Comparison of ENCODE assay signal across 1 cellular context in genomic region chr4:61200195-61200990, GRCh38.
A peak's percentile ranks its signal among the peaks of the same experiment; 100 is the strongest.
TF ChIP-seq lines count a peak whose summit lies in the region.

Gene ADGRL3 (plus strand): TSS chr4:61200326.

TF ChIP-seq in HEK293, 187 proteins besides CTCF, POLR2A, EP300 and RAD21 (continued from another document):
- peak; percentile 90 for TF ChIP-seq ZBTB26 (tag by site-specific recombination; optimal IDR thresholded peaks at IDR 0.05)
- no peak for TF ChIP-seq SP7 (tag by site-specific recombination; IDR thresholded peaks at IDR 0.05)
- no peak for TF ChIP-seq ZNF510 (tag by site-specific recombination; IDR thresholded peaks at IDR 0.05; ENCODE audit: insufficient replicate concordance)
- TF ChIP-seq ZNF596 (tag by site-specific recombination; IDR thresholded peaks at IDR 0.05), result 0 out of 2 replicates have a peak, but pooled peaks have one; percentile 3
- no peak for TF ChIP-seq MZF1 (tag by site-specific recombination; IDR thresholded peaks at IDR 0.05; ENCODE audit: borderline replicate concordance)
- TF ChIP-seq KLF16 (tag by site-specific recombination; IDR thresholded peaks at IDR 0.05), result no peak
- TF ChIP-seq ZNF37A (tag by site-specific recombination; IDR thresholded peaks at IDR 0.05), result no peak
- no peak for TF ChIP-seq REPIN1 (tag by site-specific recombination; IDR thresholded peaks at IDR 0.05; ENCODE audit: low read depth)
- peak; percentile 47; the same call in 1 of the 2 replicates for TF ChIP-seq ZNF660 (tag by site-specific recombination; IDR thresholded peaks at IDR 0.05)
- TF ChIP-seq ZNF449 (tag by site-specific recombination; IDR thresholded peaks at IDR 0.05), result 0 out of 2 replicates have a peak, but pooled peaks have one; percentile 24
